ENCODE assay signal across 11 cellular contexts in genomic region chr20:8431538-8432434, GRCh38.
DNase-seq lines count a peak whose midpoint lies in the region; ATAC-seq and TF ChIP-seq lines count a peak whose summit lies in the region.
"Had no signal": no experiment of that assay in that cellular context is flagged by ENCODE, and none has a peak within 500 bp of the region (broad histone marks: within the 10 kb centered on the region; RNA-seq: fewer than 3 reads in every experiment).

No MANE protein-coding gene starts in this region.

- ATAC-seq in IMR-90 (ENCODE audit: low read depth) (peak; percentile 46; the same call in 1 of the 2 replicates), GM21529 (IDR thresholded peaks at IDR 0.05; ENCODE audit: unreplicated experiment) (no peak)
- ATAC-seq: activated T-helper 17 cell treated with anti-CD3 and anti-CD28 coated beads, Interleukin-2, amount 50 U/mL, for 72 hours had no signal

- no TSS peak for BruUV-seq in IMR-90 (replicated peaks; lab: Mats Ljungman, UMichigan)
- no TSS peak for BruUV-seq in Caco-2 (replicated peaks; lab: Mats Ljungman, UMichigan)

- no peak overlapping the region for H4K8ac ChIP-seq in IMR-90 (ENCODE audit: low read depth in 2 of 2, low read length in 2 of 2)

- H3K27ac ChIP-seq in IMR-90 (ENCODE audit: insufficient read depth, low read length) (no peak overlapping the region), cardiac muscle cell (peak overlapping the region; percentile 10), parathyroid adenoma (peak overlapping the region; percentile 62)

- CTCF ChIA-PET in IMR-90 (lab: Yijun Ruan, JAX) = interaction anchor here (0.5 kb wide), 1 partner anchor 18 kb away, joined by 3 read pairs; no protein-coding TSS in a partner anchor
- CTCF ChIA-PET in Caco-2 (lab: Charles Lee) = no interaction called here

- H3K4me1 ChIP-seq in IMR-90 (ENCODE audit: control insufficient read depth, insufficient read depth, low read length) (peaks cover 1% of the 10 kb centered on the region; the same call in 1 of the 2 replicates), cardiac muscle cell (ENCODE audit: low read depth) (peaks cover 8% of the 10 kb centered on the region), parathyroid adenoma (peaks cover 9% of the 10 kb centered on the region), Caco-2 (no peaks in the 10 kb centered on the region)

- H3K27me3 ChIP-seq in IMR-90 (ENCODE audit: control insufficient read depth, insufficient read depth, low read length) = no peaks in the 10 kb centered on the region
- H3K27me3 ChIP-seq in cardiac muscle cell = no peaks in the 10 kb centered on the region
- no peaks in the 10 kb centered on the region for H3K27me3 ChIP-seq in parathyroid adenoma (ENCODE audit: control insufficient read depth, insufficient read depth, low read length)
- no peaks in the 10 kb centered on the region for H3K27me3 ChIP-seq in Caco-2 (replicated peaks; ENCODE audit: control insufficient read depth, insufficient read depth, low read length)

- H3K4me1 Mint-ChIP-seq in Caco-2 (ENCODE audit: low read depth, unreplicated experiment) = peaks cover 6% of the 10 kb centered on the region

- in situ Hi-C loops in IMR-90 (cut with MboI; ENCODE audit: low sequenced_read_pairs) (no loop called here), GM13976 (cut with MboI; ENCODE audit: low sequenced_read_pairs, unreplicated experiment) (no loop called here)

- no peak for TF ChIP-seq RAD21 in IMR-90 (IDR thresholded peaks at IDR 0.05; ENCODE audit: low read length)

- no peak overlapping the region for H3K23ac ChIP-seq in IMR-90 (ENCODE audit: low read depth, low read length)

- TF ChIP-seq POLR2A in IMR-90 (IDR thresholded peaks at IDR 0.05; ENCODE audit: low read depth, low read length) = no peak

- no peaks in the 10 kb centered on the region for H3K9me3 Mint-ChIP-seq in Caco-2 (ENCODE audit: unreplicated experiment)
- H3K9me3 Mint-ChIP-seq: activated T-helper 17 cell treated with anti-CD3 and anti-CD28 coated beads, Interleukin-2, amount 50 U/mL, for 72 hours; T-helper 1 cell treated with Interleukin-12 subunit alpha and Interleukin-12 subunit beta and Interleukin-4 antibody, amounts not matched to agents 30 μg/mL and 1 μg/mL, for 36 hours had no signal

- no peak overlapping the region for H2AK5ac ChIP-seq in IMR-90 (ENCODE audit: low read depth, low read length)

- H4K5ac ChIP-seq in IMR-90 (ENCODE audit: low read depth, low read length) = no peak overlapping the region

- TF ChIP-seq CTCF in IMR-90 (conservative IDR thresholded peaks at IDR 0.05; ENCODE audit: low read depth, low read length) (no peak), cardiac muscle cell (IDR thresholded peaks at IDR 0.05; ENCODE audit: low read depth, low read length) (no peak), parathyroid adenoma (IDR thresholded peaks at IDR 0.05) (no peak), Caco-2 (IDR thresholded peaks at IDR 0.05; ENCODE audit: insufficient read depth in 1 of 2, low read depth in 1 of 2, low read length in 1 of 2, severe bottlenecking in 1 of 2, unreplicated experiment in 1 of 2) (no peak), GM13976 (IDR thresholded peaks at IDR 0.05; ENCODE audit: borderline replicate concordance, control extremely low read depth, extremely low read depth, insufficient read depth, missing control alignments) (no peak)

- no peaks in the 10 kb centered on the region for H3K79me1 ChIP-seq in IMR-90 (ENCODE audit: low read depth in 1 of 2, low read length in 2 of 2)

- dilution Hi-C loops in IMR-90 (cut with HindIII; ENCODE audit: low sequenced_read_pairs, unreplicated experiment) = no loop called here

- H3K4ac ChIP-seq in IMR-90 (ENCODE audit: low read depth, low read length) = no peak overlapping the region

- no peak overlapping the region for H3K56ac ChIP-seq in IMR-90 (ENCODE audit: extremely low read depth, insufficient read depth, low read length)

- no peak for DNase-seq in IMR-90
- peak; percentile 79 for DNase-seq in NCI-H82 treated with DMSO at 0.1 percent for 48 hours (lab: John Stamatoyannopoulos, UW; ENCODE audit: unreplicated experiment)
- DNase-seq in cardiac muscle cell (ENCODE audit: low read depth in 1 of 2, low spot score in 1 of 2) = peak; percentile 4 to 88
- no peak for DNase-seq in Caco-2
- DNase-seq in dedifferentiated amniotic fluid mesenchymal stem cell (ENCODE audit: extremely low spot score) = no peak
- DNase-seq in GM13976 (ENCODE audit: low spot score) = no peak
- DNase-seq: effector CD8-positive, alpha-beta T cell had no signal

- H3K36me3 ChIP-seq in IMR-90 (ENCODE audit: control insufficient read depth, insufficient read depth, low read length) (no peaks in the 10 kb centered on the region), cardiac muscle cell (no peaks in the 10 kb centered on the region), parathyroid adenoma (ENCODE audit: control insufficient read depth, insufficient read depth, low read length) (no peaks in the 10 kb centered on the region), Caco-2 (ENCODE audit: control insufficient read depth, insufficient read depth, low read length) (no peaks in the 10 kb centered on the region)

- POLR2A ChIA-PET in IMR-90 (lab: Charles Lee; ENCODE audit: unreplicated experiment) = no interaction called here
- POLR2A ChIA-PET in Caco-2 (lab: Charles Lee) = no interaction called here

- no peaks in the 10 kb centered on the region for H3K9me3 ChIP-seq in IMR-90 (ENCODE audit: control insufficient read depth, insufficient read depth, low read length)
- no peaks in the 10 kb centered on the region for H3K9me3 ChIP-seq in cardiac muscle cell (ENCODE audit: low read depth)
- H3K9me3 ChIP-seq in parathyroid adenoma (ENCODE audit: control insufficient read depth, low read length) = no peaks in the 10 kb centered on the region
- no peaks in the 10 kb centered on the region for H3K9me3 ChIP-seq in Caco-2

- no peak overlapping the region for H3K4me2 ChIP-seq in IMR-90 (ENCODE audit: low read depth, low read length)
- no peak overlapping the region for H3K4me2 ChIP-seq in parathyroid adenoma (ENCODE audit: low read length)

- no peak overlapping the region for H3K18ac ChIP-seq in IMR-90 (ENCODE audit: low read depth, low read length)

- no peak overlapping the region for H3K27ac Mint-ChIP-seq in Caco-2 (ENCODE audit: unreplicated experiment)
- H3K27ac Mint-ChIP-seq: activated T-helper 17 cell treated with anti-CD3 and anti-CD28 coated beads, Interleukin-2, amount 50 U/mL, for 72 hours; T-helper 1 cell treated with Interleukin-12 subunit alpha and Interleukin-12 subunit beta and Interleukin-4 antibody, amounts not matched to agents 30 μg/mL and 1 μg/mL, for 36 hours had no signal

- H3K4me3 ChIP-seq in IMR-90 (ENCODE audit: insufficient read depth, low read depth, low read length) (no peak overlapping the region), cardiac muscle cell (no peak overlapping the region), parathyroid adenoma (ENCODE audit: low read depth, low read length) (no peak overlapping the region), Caco-2 (ENCODE audit: low read depth, low read length) (no peak overlapping the region)

- no peaks in the 10 kb centered on the region; the same call in 1 of the 2 replicates for H3K9me1 ChIP-seq in IMR-90 (ENCODE audit: insufficient read depth, low read length)

- no peaks in the 10 kb centered on the region for H4K20me1 ChIP-seq in IMR-90 (ENCODE audit: insufficient read depth, low read length)

- no peak overlapping the region for H2AK9ac ChIP-seq in IMR-90 (replicated peaks; ENCODE audit: low read depth, low read length, poor library complexity)

- H3K14ac ChIP-seq in IMR-90 (replicated peaks; ENCODE audit: low read depth, low read length) = no peak overlapping the region

- no peaks in the 10 kb centered on the region for H3K36me3 Mint-ChIP-seq in Caco-2 (ENCODE audit: insufficient read depth, unreplicated experiment)

- H2BK120ac ChIP-seq in IMR-90 (ENCODE audit: low read depth, low read length) = no peak overlapping the region

- 0 out of 3 replicates have a peak overlapping the region, but pooled peaks have one; percentile 23 for H2BK15ac ChIP-seq in IMR-90 (ENCODE audit: low read depth, low read length)

- H4K91ac ChIP-seq in IMR-90 (ENCODE audit: insufficient read depth, low read depth, low read length) = no peak overlapping the region

- intact Hi-C loops in IMR-90 (cut with micrococcal nuclease) = no loop called here
- intact Hi-C loops in Caco-2 (cut with micrococcal nuclease; ENCODE audit: unreplicated experiment) = no loop called here

- H3K27me3 Mint-ChIP-seq in Caco-2 (ENCODE audit: insufficient read depth, unreplicated experiment) = no peaks in the 10 kb centered on the region
- H3K27me3 Mint-ChIP-seq: activated T-helper 17 cell treated with anti-CD3 and anti-CD28 coated beads, Interleukin-2, amount 50 U/mL, for 72 hours had no signal

- H3K79me2 ChIP-seq in parathyroid adenoma = peaks cover 7% of the 10 kb centered on the region

- no peak overlapping the region for H3K4me3 Mint-ChIP-seq in Caco-2 (ENCODE audit: unreplicated experiment)
- H3K4me3 Mint-ChIP-seq: activated T-helper 17 cell treated with anti-CD3 and anti-CD28 coated beads, Interleukin-2, amount 50 U/mL, for 72 hours; T-helper 1 cell treated with Interleukin-12 subunit alpha and Interleukin-12 subunit beta and Interleukin-4 antibody, amounts not matched to agents 30 μg/mL and 1 μg/mL, for 36 hours had no signal

- H2BK20ac ChIP-seq in IMR-90 (ENCODE audit: low read depth, low read length) = no peak overlapping the region

- H3K9ac ChIP-seq in IMR-90 (ENCODE audit: low read depth, low read length) = no peak overlapping the region
- no peak overlapping the region for H3K9ac ChIP-seq in parathyroid adenoma

- WGBS in IMR-90 (ENCODE audit: extremely low coverage in 2 of 2, insufficient read length in 1 of 2), 2 experiments = 69% methylated on average over 5 of the region's 11 CpGs; no CpG with 5 or more reads in 1 of the 2 experiments

- H2BK5ac ChIP-seq in IMR-90 (ENCODE audit: low read depth, low read length, poor library complexity, severe bottlenecking) = no peak overlapping the region

- H2AFZ ChIP-seq in IMR-90 (replicated peaks; ENCODE audit: low read length, poor library complexity) (no peak overlapping the region), parathyroid adenoma (peak overlapping the region; percentile 61)

TF ChIP-seq in IMR-90, 13 proteins besides CTCF, POLR2A, EP300 and RAD21 (continues in another document):
- no peak for TF ChIP-seq CEBPB (IDR thresholded peaks at IDR 0.05; ENCODE audit: low read depth, low read length)
- TF ChIP-seq NFE2L2 (IDR thresholded peaks at IDR 0.05; ENCODE audit: low read depth, low read length) = no peak
- TF ChIP-seq USF2 (IDR thresholded peaks at IDR 0.05; ENCODE audit: low read depth, low read length) = no peak
- peak; percentile 71 for TF ChIP-seq MAFK (IDR thresholded peaks at IDR 0.05; ENCODE audit: low read depth, low read length)

Comparison
In these comparisons a context has a peak if more than half of its experiments do, and no peak if none do; other contexts are left out.
1. DNase-seq: peak in NCI-H82 treated with DMSO at 0.1 percent for 48 hours (single experiment) and cardiac muscle cell (2 of 2); none in IMR-90 (single experiment), Caco-2 (0 of 2), dedifferentiated amniotic fluid mesenchymal stem cell (single experiment) and GM13976 (single experiment).